In genomic region chr19:52114691-52115090, GRCh38 we compare ENCODE assay signal across 27 cellular contexts. TPM values are rescaled to one million over a fixed set of nuclear protein-coding genes. Genes with fewer than 3 reads are reported as not detected.
DNase-seq lines count a peak whose midpoint lies in the region; ATAC-seq and TF ChIP-seq lines count a peak whose summit lies in the region.
"Had no signal": no experiment of that assay in that cellular context is flagged by ENCODE, and none has a peak within 500 bp of the region (broad histone marks: within the 10 kb centered on the region; RNA-seq: fewer than 3 reads in every experiment).

No MANE protein-coding gene starts in this region.

- no peak overlapping the region for H3K9ac ChIP-seq in BLaER1
- H3K9ac ChIP-seq in HUES64 (ENCODE audit: low read depth, low read length): no peak overlapping the region

- peaks cover 14% of the 10 kb centered on the region for H3K27me3 Mint-ChIP-seq in endothelial cell (ENCODE audit: unreplicated experiment)
- H3K27me3 Mint-ChIP-seq in naive thymus-derived CD4-positive, alpha-beta T cell: no peaks in the 10 kb centered on the region
- no peaks in the 10 kb centered on the region for H3K27me3 Mint-ChIP-seq in activated CD4-positive, alpha-beta T cell treated with anti-CD3 and anti-CD28 coated beads, Interleukin-2, amount 10 ng/mL, durations not matched to agents 7 days and 5 days
- H3K27me3 Mint-ChIP-seq: CD4-positive, alpha-beta T cell had no signal

- no peak for TF ChIP-seq CTCF in endothelial cell (IDR thresholded peaks at IDR 0.05; ENCODE audit: unreplicated experiment)

- H3K36me3 Mint-ChIP-seq in endothelial cell (ENCODE audit: low read depth, unreplicated experiment): peaks cover 77% of the 10 kb centered on the region
- peaks cover 47 to 73% (median 61%) of the 10 kb centered on the region in 5 donors for H3K36me3 Mint-ChIP-seq in naive thymus-derived CD4-positive, alpha-beta T cell
- peaks cover 62% of the 10 kb centered on the region for H3K36me3 Mint-ChIP-seq in activated CD4-positive, alpha-beta T cell treated with anti-CD3 and anti-CD28 coated beads, Interleukin-2, amount 10 ng/mL, durations not matched to agents 7 days and 5 days (ENCODE audit: low read depth)

- peaks cover 79% of the 10 kb centered on the region for H3K9me3 Mint-ChIP-seq in endothelial cell (ENCODE audit: unreplicated experiment)
- H3K9me3 Mint-ChIP-seq in naive thymus-derived CD4-positive, alpha-beta T cell: peaks cover 22 to 100% (median 78%) of the 10 kb centered on the region in 11 donors
- peaks cover 80% of the 10 kb centered on the region for H3K9me3 Mint-ChIP-seq in activated CD4-positive, alpha-beta T cell treated with anti-CD3 and anti-CD28 coated beads, Interleukin-2, amount 10 ng/mL, durations not matched to agents 7 days and 5 days

- no peaks in the 10 kb centered on the region for H3K4me1 Mint-ChIP-seq in endothelial cell (ENCODE audit: unreplicated experiment)
- H3K4me1 Mint-ChIP-seq in naive thymus-derived CD4-positive, alpha-beta T cell: no peaks in the 10 kb centered on the region
- no peaks in the 10 kb centered on the region for H3K4me1 Mint-ChIP-seq in activated CD4-positive, alpha-beta T cell treated with anti-CD3 and anti-CD28 coated beads, Interleukin-2, amount 10 ng/mL, durations not matched to agents 7 days and 5 days

- DNase-seq in endothelial cell (ENCODE audit: low spot score): no peak
- DNase-seq in naive thymus-derived CD4-positive, alpha-beta T cell: no peak
- no peak for DNase-seq in anterior cingulate cortex (lab: John Stamatoyannopoulos, UW)
- no peak for DNase-seq in activated CD4-positive, alpha-beta T cell treated with anti-CD3 and anti-CD28 coated beads, Interleukin-2, amount 10 ng/mL, durations not matched to agents 7 days and 5 days
- DNase-seq in stimulated activated naive CD4-positive, alpha-beta T cell treated with Interleukin-2 at 50 U/mL for 16 hours (lab: John Stamatoyannopoulos, UW): no peak
- DNase-seq: 8988T; ACHN; CD4-positive, alpha-beta T cell; COR-L47; Kasumi-1; MV-4-11; NCI-H1105 treated with DMSO at 0.1 percent for 48 hours; NCI-H146; NCI-H2029; NCI-H446; NCI-H526; NCI-H82; PC-9; SJCRH30 had no signal

- no peaks in the 10 kb centered on the region for H4K20me1 ChIP-seq in BLaER1

- H3K27me3 ChIP-seq in BLaER1: no peaks in the 10 kb centered on the region
- no peaks in the 10 kb centered on the region for H3K27me3 ChIP-seq in HUES64 (ENCODE audit: insufficient read depth, low read length)
- no peaks in the 10 kb centered on the region for H3K27me3 ChIP-seq in naive thymus-derived CD4-positive, alpha-beta T cell (ENCODE audit: control insufficient read depth in 2 of 2, insufficient read depth in 2 of 2, low read length in 2 of 2)
- H3K27me3 ChIP-seq: SJCRH30 had no signal

- 97% methylated on average over 3 of the region's 5 CpGs for WGBS in HUES64

- H3K4me1 ChIP-seq in BLaER1: no peaks in the 10 kb centered on the region
- H3K4me1 ChIP-seq in HUES64 (ENCODE audit: insufficient read depth, low read length): no peaks in the 10 kb centered on the region
- no peaks in the 10 kb centered on the region for H3K4me1 ChIP-seq in naive thymus-derived CD4-positive, alpha-beta T cell (ENCODE audit: control insufficient read depth in 2 of 2, insufficient read depth in 2 of 2, low read length in 2 of 2)
- H3K4me1 ChIP-seq: SJCRH30 had no signal

- H3K4me3 Mint-ChIP-seq in endothelial cell (ENCODE audit: unreplicated experiment): peak overlapping the region; percentile 82
- no peak overlapping the region for H3K4me3 Mint-ChIP-seq in naive thymus-derived CD4-positive, alpha-beta T cell
- H3K4me3 Mint-ChIP-seq in activated CD4-positive, alpha-beta T cell treated with anti-CD3 and anti-CD28 coated beads, Interleukin-2, amount 10 ng/mL, durations not matched to agents 7 days and 5 days: no peak overlapping the region
- H3K4me3 Mint-ChIP-seq: CD4-positive, alpha-beta T cell had no signal

- H3K4me3 ChIP-seq in BLaER1 (peak overlapping the region; percentile 31; the same call in 1 of the 2 replicates), HUES64 (ENCODE audit: low read length) (peak overlapping the region; percentile 22; the same call in 1 of the 2 replicates)
- H3K4me3 ChIP-seq in naive thymus-derived CD4-positive, alpha-beta T cell (ENCODE audit: low read length): peak overlapping the region; percentile 5
- H3K4me3 ChIP-seq: PC-9, SJCRH30 had no signal

- peaks cover 99% of the 10 kb centered on the region for H3K9me3 ChIP-seq in BLaER1
- peaks cover 98% of the 10 kb centered on the region for H3K9me3 ChIP-seq in HUES64 (ENCODE audit: insufficient read depth, low read depth, low read length)
- peaks cover 41 to 96% (median 80%) of the 10 kb centered on the region in 3 experiments for H3K9me3 ChIP-seq in naive thymus-derived CD4-positive, alpha-beta T cell (ENCODE audit: control insufficient read depth in 2 of 3, low read length in 3 of 3)

- H3K36me3 ChIP-seq in BLaER1 (peaks cover 78% of the 10 kb centered on the region), HUES64 (ENCODE audit: insufficient read depth, low read length) (peaks cover 66% of the 10 kb centered on the region)
- H3K36me3 ChIP-seq in naive thymus-derived CD4-positive, alpha-beta T cell (ENCODE audit: control insufficient read depth in 2 of 3, insufficient read depth in 3 of 3, low read length in 3 of 3): peaks cover 10 to 51% (median 23%) of the 10 kb centered on the region in 3 experiments

- H3K27ac Mint-ChIP-seq in endothelial cell (ENCODE audit: unreplicated experiment): no peak overlapping the region
- H3K27ac Mint-ChIP-seq in naive thymus-derived CD4-positive, alpha-beta T cell: no peak overlapping the region
- no peak overlapping the region for H3K27ac Mint-ChIP-seq in activated CD4-positive, alpha-beta T cell treated with anti-CD3 and anti-CD28 coated beads, Interleukin-2, amount 10 ng/mL, durations not matched to agents 7 days and 5 days
- H3K27ac Mint-ChIP-seq: CD4-positive, alpha-beta T cell had no signal

- H3K27ac ChIP-seq in BLaER1 (no peak overlapping the region), HUES64 (ENCODE audit: low read depth, low read length) (no peak overlapping the region)
- H3K27ac ChIP-seq in naive thymus-derived CD4-positive, alpha-beta T cell (ENCODE audit: low read depth, low read length): no peak overlapping the region
- H3K27ac ChIP-seq: HL-60, PC-9, SJCRH30 had no signal

- CTCF ChIA-PET in naive thymus-derived CD4-positive, alpha-beta T cell (lab: Charles Lee): no interaction called here
- CTCF ChIA-PET in activated CD4-positive, alpha-beta T cell treated with anti-CD3 and anti-CD28 coated beads, Interleukin-2, amount 10 ng/mL, durations not matched to agents 7 days and 5 days (lab: Charles Lee): no interaction called here

- ATAC-seq in naive thymus-derived CD4-positive, alpha-beta T cell: no peak
- ATAC-seq in GM19463 (IDR thresholded peaks at IDR 0.05; ENCODE audit: unreplicated experiment): no peak
- ATAC-seq: HCT116, HepG2, Right ventricle myocardium inferior, SK-N-SH treated with all-trans-retinoic acid at 6 μM for 48 hours had no signal

- no peak overlapping the region for H3K4me2 ChIP-seq in BLaER1
- H3K4me2 ChIP-seq: PC-9 had no signal

- POLR2A ChIA-PET in naive thymus-derived CD4-positive, alpha-beta T cell (lab: Charles Lee): no interaction called here
- POLR2A ChIA-PET in activated CD4-positive, alpha-beta T cell treated with anti-CD3 and anti-CD28 coated beads, Interleukin-2, amount 10 ng/mL, durations not matched to agents 7 days and 5 days (lab: Charles Lee): no interaction called here

- intact Hi-C loops in naive thymus-derived CD4-positive, alpha-beta T cell (cut with micrococcal nuclease): no loop called here

RNA-seq across cellular contexts. Expression of gene ZNF841, which starts 19.1 kb away (rescaled TPM):
- 3.9 TPM for polyA plus RNA-seq in HUES64 (2013, experiment 1 of 2)
- 3.7 TPM for polyA plus RNA-seq in HUES64 (2013, experiment 2 of 2)
- total RNA-seq in endothelial cell (ENCODE audit: unreplicated experiment): 16.3 TPM
- total RNA-seq in naive thymus-derived CD4-positive, alpha-beta T cell: 10 to 100 TPM; 22.6 to 43.5 (median 27.5) TPM
- polyA plus RNA-seq in naive thymus-derived CD4-positive, alpha-beta T cell: 1 to 10 TPM; 3.1 to 3.7 TPM
- 10 to 100 TPM; 27.7 to 27.9 TPM for total RNA-seq in activated CD4-positive, alpha-beta T cell treated with anti-CD3 and anti-CD28 coated beads, Interleukin-2, amount 10 ng/mL, durations not matched to agents 7 days and 5 days

RNA-seq across cellular contexts. Expression of gene ZNF616, which starts 25.0 kb away (rescaled TPM):
- polyA plus RNA-seq in HUES64 (2013, experiment 1 of 2): 12.8 TPM
- polyA plus RNA-seq in HUES64 (2013, experiment 2 of 2): 13.2 TPM
- total RNA-seq in endothelial cell (ENCODE audit: unreplicated experiment): 18.5 TPM
- total RNA-seq in naive thymus-derived CD4-positive, alpha-beta T cell: 10 to 100 TPM in 2 of 5 experiments, 1 to 10 TPM in 3; 2.8 to 18.5 (median 6.1) TPM
- 10 to 100 TPM in 1 of 2 donors, 1 to 10 TPM in 1; 6.5 to 10.8 TPM for polyA plus RNA-seq in naive thymus-derived CD4-positive, alpha-beta T cell
- total RNA-seq in activated CD4-positive, alpha-beta T cell treated with anti-CD3 and anti-CD28 coated beads, Interleukin-2, amount 10 ng/mL, durations not matched to agents 7 days and 5 days: 1 to 10 TPM; 7.5 to 8.3 TPM

RNA-seq across cellular contexts. Expression of gene ZNF836, which starts 56.7 kb away (rescaled TPM):
- 5.7 TPM for polyA plus RNA-seq in HUES64 (2013, experiment 1 of 2)
- polyA plus RNA-seq in HUES64 (2013, experiment 2 of 2): 6.5 TPM
- total RNA-seq in endothelial cell (ENCODE audit: unreplicated experiment): 15.4 TPM
- total RNA-seq in naive thymus-derived CD4-positive, alpha-beta T cell: 10 to 100 TPM; 20.1 to 57.5 (median 27.4) TPM
- polyA plus RNA-seq in naive thymus-derived CD4-positive, alpha-beta T cell: 10 to 100 TPM; 10.2 to 21.2 TPM
- 10 to 100 TPM; 21.7 to 23.5 TPM for total RNA-seq in activated CD4-positive, alpha-beta T cell treated with anti-CD3 and anti-CD28 coated beads, Interleukin-2, amount 10 ng/mL, durations not matched to agents 7 days and 5 days
